ENCODE assay signal across 8 cellular contexts in genomic region chr16:30068750-30069574, GRCh38. TPM values are rescaled to one million over a fixed set of nuclear protein-coding genes. Genes with fewer than 3 reads are reported as not detected.
DNase-seq lines count a peak whose midpoint lies in the region; ATAC-seq and TF ChIP-seq lines count a peak whose summit lies in the region.

No MANE protein-coding gene starts in this region.

- H3K9me3 ChIP-seq in IMR-90 (ENCODE audit: control insufficient read depth, insufficient read depth, low read length) = no peaks in the 10 kb centered on the region

- no peak overlapping the region for H2BK20ac ChIP-seq in IMR-90 (ENCODE audit: low read depth, low read length)

- H4K91ac ChIP-seq in IMR-90 (ENCODE audit: insufficient read depth, low read depth, low read length) = no peak overlapping the region

- H3K4ac ChIP-seq in IMR-90 (ENCODE audit: low read depth, low read length) = no peak overlapping the region

- H3K14ac ChIP-seq in IMR-90 (replicated peaks; ENCODE audit: low read depth, low read length) = no peak overlapping the region

- H3K9me1 ChIP-seq in IMR-90 (ENCODE audit: insufficient read depth, low read length) = peaks cover 19% of the 10 kb centered on the region

- no peak overlapping the region for H2BK15ac ChIP-seq in IMR-90 (ENCODE audit: low read depth, low read length)

- H2BK5ac ChIP-seq in IMR-90 (ENCODE audit: low read depth, low read length, poor library complexity, severe bottlenecking) = no peak overlapping the region

- peaks cover 61% of the 10 kb centered on the region for H3K36me3 ChIP-seq in IMR-90 (ENCODE audit: control insufficient read depth, insufficient read depth, low read length)

- POLR2A ChIA-PET in IMR-90 (lab: Charles Lee; ENCODE audit: unreplicated experiment) = no interaction called here

- peaks cover 24% of the 10 kb centered on the region for H3K4me1 ChIP-seq in IMR-90 (ENCODE audit: control insufficient read depth, insufficient read depth, low read length)

- peak; percentile 59 for TF ChIP-seq RAD21 in IMR-90 (IDR thresholded peaks at IDR 0.05; ENCODE audit: low read length)

- no peak overlapping the region for H2AK5ac ChIP-seq in IMR-90 (ENCODE audit: low read depth, low read length)

- H3K9ac ChIP-seq in IMR-90 (ENCODE audit: low read depth, low read length) = peak overlapping the region; percentile 22; the same call in 1 of the 2 replicates

- TF ChIP-seq POLR2A in IMR-90 (IDR thresholded peaks at IDR 0.05; ENCODE audit: low read depth, low read length) = no peak

- H3K23ac ChIP-seq in IMR-90 (ENCODE audit: low read depth, low read length) = peak overlapping the region; percentile 72; the same call in 1 of the 2 replicates

- H2BK120ac ChIP-seq in IMR-90 (ENCODE audit: low read depth, low read length) = no peak overlapping the region

- H3K27ac ChIP-seq in IMR-90 (ENCODE audit: insufficient read depth, low read length) = 0 out of 2 replicates have a peak overlapping the region, but pooled peaks have one; percentile 3

- peaks cover 65% of the 10 kb centered on the region for H4K20me1 ChIP-seq in IMR-90 (ENCODE audit: insufficient read depth, low read length)

- H4K8ac ChIP-seq in IMR-90 (ENCODE audit: low read depth in 2 of 2, low read length in 2 of 2) = no peak overlapping the region

- peak overlapping the region; percentile 1 for H2AFZ ChIP-seq in IMR-90 (replicated peaks; ENCODE audit: low read length, poor library complexity)

- H3K4me2 ChIP-seq in IMR-90 (ENCODE audit: low read depth, low read length) = peak overlapping the region; percentile 31; the same call in 1 of the 2 replicates

- dilution Hi-C loops in IMR-90 (cut with HindIII; ENCODE audit: low sequenced_read_pairs, unreplicated experiment) = no loop called here

- no TSS peak for BruUV-seq in IMR-90 (replicated peaks; lab: Mats Ljungman, UMichigan)

- H3K27me3 ChIP-seq in IMR-90 (ENCODE audit: control insufficient read depth, insufficient read depth, low read length) = no peaks in the 10 kb centered on the region

- H3K18ac ChIP-seq in IMR-90 (ENCODE audit: low read depth, low read length) = no peak overlapping the region

- in situ Hi-C loops in IMR-90 (cut with MboI; ENCODE audit: low sequenced_read_pairs) = no loop called here

- 93% methylated on average over 8 of the region's 17 CpGs; no CpG with 5 or more reads in 1 of the 2 experiments for WGBS in IMR-90 (ENCODE audit: extremely low coverage in 2 of 2, insufficient read length in 1 of 2), 2 experiments

- intact Hi-C loops in IMR-90 (cut with micrococcal nuclease) = no loop called here

- CTCF ChIA-PET in IMR-90 (lab: Yijun Ruan, JAX) = no interaction called here

- H3K79me1 ChIP-seq in IMR-90 (ENCODE audit: low read depth in 1 of 2, low read length in 2 of 2) = peaks cover 22 to 57% of the 10 kb centered on the region in 2 experiments

- TF ChIP-seq CTCF in AG09319 (IDR thresholded peaks at IDR 0.05; ENCODE audit: low read depth, low read length) (peak; percentile 45), IMR-90 (conservative IDR thresholded peaks at IDR 0.05; ENCODE audit: low read depth, low read length) (peak; percentile 56), fibroblast of mammary gland (conservative IDR thresholded peaks at IDR 0.05; ENCODE audit: control insufficient read depth, insufficient read depth, low read depth, low read length) (peak; percentile 44)

- H3K4me3 ChIP-seq in IMR-90 (ENCODE audit: insufficient read depth, low read depth, low read length) (no peak overlapping the region; the same call in 1 of the 2 replicates), fibroblast of mammary gland (ENCODE audit: control insufficient read depth, low read depth, low read length) (no peak overlapping the region)

- ATAC-seq in IMR-90 (ENCODE audit: low read depth) (no peak), HG03280 (IDR thresholded peaks at IDR 0.05; ENCODE audit: unreplicated experiment) (no peak), HG03442 (IDR thresholded peaks at IDR 0.05; ENCODE audit: unreplicated experiment) (no peak)

- peak overlapping the region; percentile 5 for H2AK9ac ChIP-seq in IMR-90 (replicated peaks; ENCODE audit: low read depth, low read length, poor library complexity)

- no peak overlapping the region for H3K56ac ChIP-seq in IMR-90 (ENCODE audit: extremely low read depth, insufficient read depth, low read length)

- no peak overlapping the region for H4K5ac ChIP-seq in IMR-90 (ENCODE audit: low read depth, low read length)

- DNase-seq in AG09319 (ENCODE audit: extremely low read depth, low read depth) (no peak), IMR-90 (no peak), activated T-cell treated with anti-CD3 and anti-CD28 coated beads for 48 hours (ENCODE audit: low read depth) (peak; percentile 51), fibroblast of mammary gland (ENCODE audit: low read depth) (peak; percentile 48), midbrain (lab: John Stamatoyannopoulos, UW) (no peak)
- peak in 2 of 3 donors; percentile 32 to 40 for DNase-seq in stimulated activated CD4-positive, alpha-beta T cell treated with anti-CD3 and anti-CD28 coated beads, TNF-alpha, amount 100 ng/mL, for 48 hours (ENCODE audit: low read depth in 3 of 3)

TF ChIP-seq in IMR-90, 13 proteins besides CTCF, POLR2A, EP300 and RAD21:
- no peak for TF ChIP-seq ELK1 (IDR thresholded peaks at IDR 0.05; ENCODE audit: borderline replicate concordance, low read depth, low read length)
- no peak for TF ChIP-seq FOS (IDR thresholded peaks at IDR 0.05; ENCODE audit: low read depth, low read length)
- TF ChIP-seq NFE2L2 (IDR thresholded peaks at IDR 0.05; ENCODE audit: low read depth, low read length) = no peak
- TF ChIP-seq BHLHE40 (IDR thresholded peaks at IDR 0.05; ENCODE audit: low read depth, low read length) = no peak
- TF ChIP-seq CEBPB (IDR thresholded peaks at IDR 0.05; ENCODE audit: low read depth, low read length) = no peak
- TF ChIP-seq CHD1 (IDR thresholded peaks at IDR 0.05; ENCODE audit: low read depth, low read length) = no peak
- no peak for TF ChIP-seq MAFK (IDR thresholded peaks at IDR 0.05; ENCODE audit: low read depth, low read length)
- TF ChIP-seq MXI1 (IDR thresholded peaks at IDR 0.05; ENCODE audit: borderline replicate concordance, low read depth, low read length) = no peak
- no peak for TF ChIP-seq RCOR1 (IDR thresholded peaks at IDR 0.05; ENCODE audit: insufficient replicate concordance, low read length)
- TF ChIP-seq USF2 (IDR thresholded peaks at IDR 0.05; ENCODE audit: low read depth, low read length) = no peak
- TF ChIP-seq SMC3 (IDR thresholded peaks at IDR 0.05; ENCODE audit: low read depth, low read length) = no peak
- no peak for TF ChIP-seq MAZ (IDR thresholded peaks at IDR 0.05; ENCODE audit: borderline replicate concordance, low read depth, low read length)
- TF ChIP-seq RFX5 (IDR thresholded peaks at IDR 0.05; ENCODE audit: low read depth, low read length) = no peak

RNA-seq across cellular contexts. Expression of gene ALDOA, which starts 3.4 kb away (rescaled TPM):
- 1,576 and 1,697 TPM in 2 replicates for total RNA-seq in IMR-90 (2012; rRNA removed)
- polyA plus RNA-seq in IMR-90 (2012; rRNA removed) = 1,990 and 2,139 TPM in 2 replicates
- polyA plus RNA-seq in IMR-90 (2012; cell fraction: cytosol; rRNA removed) = 1,937 and 3,090 TPM in 2 replicates
- 1,158 and 2,042 TPM in 2 replicates for polyA plus RNA-seq in IMR-90 (2012; cell fraction: nucleus; rRNA removed; ENCODE audit: low replicate concordance)

RNA-seq across cellular contexts. Expression of gene PPP4C, which starts 6.8 kb away (rescaled TPM):
- total RNA-seq in IMR-90 (2012; rRNA removed) = 209 and 222 TPM in 2 replicates
- 200 and 202 TPM in 2 replicates for polyA plus RNA-seq in IMR-90 (2012; rRNA removed)
- 191 and 310 TPM in 2 replicates for polyA plus RNA-seq in IMR-90 (2012; cell fraction: cytosol; rRNA removed)
- 247 and 358 TPM in 2 replicates for polyA plus RNA-seq in IMR-90 (2012; cell fraction: nucleus; rRNA removed; ENCODE audit: low replicate concordance)

RNA-seq across cellular contexts. Expression of gene TBX6, which starts 22.8 kb away (rescaled TPM):
- total RNA-seq in IMR-90 (2012; rRNA removed) = not detected in 2 replicates
- 0.06 and 0.10 TPM in 2 replicates for polyA plus RNA-seq in IMR-90 (2012; rRNA removed)
- 0.02 TPM in 1 of 2 replicates, not detected in the other for polyA plus RNA-seq in IMR-90 (2012; cell fraction: cytosol; rRNA removed)
- 0.06 and 0.16 TPM in 2 replicates for polyA plus RNA-seq in IMR-90 (2012; cell fraction: nucleus; rRNA removed; ENCODE audit: low replicate concordance)

RNA-seq across cellular contexts. Expression of gene YPEL3, which starts 27.1 kb away (rescaled TPM):
- total RNA-seq in IMR-90 (2012; rRNA removed) = 1.1 and 3.1 TPM in 2 replicates
- 25.6 and 33.3 TPM in 2 replicates for polyA plus RNA-seq in IMR-90 (2012; rRNA removed)
- 34.8 and 76.0 TPM in 2 replicates for polyA plus RNA-seq in IMR-90 (2012; cell fraction: cytosol; rRNA removed)
- polyA plus RNA-seq in IMR-90 (2012; cell fraction: nucleus; rRNA removed; ENCODE audit: low replicate concordance) = 93.1 and 115 TPM in 2 replicates

RNA-seq across cellular contexts. Expression of gene TLCD3B, which starts 37.9 kb away (rescaled TPM):
- total RNA-seq in IMR-90 (2012; rRNA removed) = not detected in 2 replicates
- polyA plus RNA-seq in IMR-90 (2012; rRNA removed) = 0.14 and 0.19 TPM in 2 replicates
- 0.15 and 0.20 TPM in 2 replicates for polyA plus RNA-seq in IMR-90 (2012; cell fraction: cytosol; rRNA removed)
- 0.37 and 1.2 TPM in 2 replicates for polyA plus RNA-seq in IMR-90 (2012; cell fraction: nucleus; rRNA removed; ENCODE audit: low replicate concordance)

Comparison
In these comparisons a context has a peak if more than half of its experiments do, and no peak if none do; other contexts are left out.
1. DNase-seq: peak in activated T-cell treated with anti-CD3 and anti-CD28 coated beads for 48 hours (single experiment), fibroblast of mammary gland (single experiment) and stimulated activated CD4-positive, alpha-beta T cell treated with anti-CD3 and anti-CD28 coated beads, TNF-alpha, amount 100 ng/mL, for 48 hours (2 of 3); none in AG09319 (single experiment), IMR-90 (single experiment) and midbrain (single experiment).
2. Peak in every context shown above with its lines, with median percentiles within 50 percentile points of each other: CTCF ChIP-seq.